13 cellular contexts compared by ENCODE assay signal in the genomic region with DNA sequence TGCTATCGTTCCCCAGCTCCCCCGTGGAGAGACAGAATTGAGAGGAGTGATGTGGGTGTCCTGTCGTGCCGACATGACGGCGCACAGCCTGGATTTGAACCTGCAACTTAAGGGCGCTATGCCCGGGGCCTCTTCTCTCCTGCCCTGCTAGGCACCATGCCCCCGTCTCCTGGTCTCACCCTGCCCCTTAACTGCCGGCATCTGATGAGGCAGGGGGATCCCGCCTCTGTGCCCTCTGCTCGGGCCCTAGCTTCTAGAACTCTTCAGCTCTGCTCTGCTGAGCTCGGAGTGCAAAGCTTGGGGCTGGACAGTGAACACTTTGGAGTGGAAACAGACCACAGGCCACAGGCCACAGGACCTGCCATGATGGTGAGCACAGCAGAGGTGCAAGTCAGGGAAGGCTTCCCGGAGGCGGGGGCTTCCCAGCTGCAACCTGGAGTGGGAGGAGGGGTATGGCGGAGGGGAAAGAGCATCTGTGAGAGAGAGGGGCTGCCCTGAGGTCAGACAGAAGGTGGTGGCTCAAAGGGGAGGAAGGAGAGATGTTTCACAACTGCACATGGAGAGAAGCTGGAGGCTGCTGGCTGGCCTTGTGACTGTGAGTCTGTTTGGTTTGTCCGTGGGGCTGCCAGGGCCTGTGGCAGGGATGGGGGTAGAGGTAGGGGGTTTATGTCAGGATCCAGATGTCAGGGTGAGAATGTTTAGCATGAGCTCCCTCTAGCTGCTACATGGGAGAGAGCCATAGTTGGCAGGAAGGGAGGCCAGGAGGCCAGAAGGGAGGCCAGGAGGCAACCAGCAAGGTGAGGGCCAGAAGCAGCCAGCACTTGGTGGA.
DNase-seq lines count a peak whose midpoint lies in the region; TF ChIP-seq lines count a peak whose summit lies in the region.
"Had no signal": no experiment of that assay in that cellular context is flagged by ENCODE, and none has a peak within 500 bp of the region (broad histone marks: within the 10 kb centered on the region; RNA-seq: fewer than 3 reads in every experiment).

No MANE protein-coding gene starts in this region.

- DNase-seq in ACHN (peak; percentile 39), fibroblast of the aortic adventitia (ENCODE audit: low read depth) (peak; percentile 20), Ammon's horn (ENCODE audit: low spot score) (no peak), AG20443 (ENCODE audit: low spot score) (no peak)
- DNase-seq in activated CD4-positive, alpha-beta T cell treated with anti-CD3 and anti-CD28 coated beads, Interleukin-2, amount 50 U/mL, for 4 hours = no peak
- no peak for DNase-seq in activated CD4-positive, alpha-beta T cell treated with anti-CD3 and anti-CD28 coated beads for 48 hours
- DNase-seq: activated CD4-positive, alpha-beta T cell treated with anti-CD3 and anti-CD28 coated beads, Interleukin-2, amount 50 U/mL, for 1 hour; cerebellar nuclear complex; immature natural killer cell; NCI-H510A had no signal

- H3K4me3 ChIP-seq in OCI-LY3 (ENCODE audit: low read length) (no peak overlapping the region), fibroblast of the aortic adventitia (ENCODE audit: low read depth, low read length) (no peak overlapping the region)

- no peak overlapping the region for H3K4me2 ChIP-seq in OCI-LY3 (ENCODE audit: low read length)

- H4K20me1 ChIP-seq in OCI-LY3 (ENCODE audit: insufficient read depth, low read length) = peaks cover 56% of the 10 kb centered on the region

- no peak overlapping the region for H3K27ac ChIP-seq in OCI-LY3 (ENCODE audit: low read length)
- H3K27ac ChIP-seq: parathyroid adenoma had no signal

- no peaks in the 10 kb centered on the region for H3K36me3 ChIP-seq in OCI-LY3 (replicated peaks; ENCODE audit: low read depth, low read length)

- no peak overlapping the region for H2AFZ ChIP-seq in OCI-LY3 (ENCODE audit: low read depth, low read length)
- H2AFZ ChIP-seq: parathyroid adenoma had no signal

- H3K79me2 ChIP-seq in OCI-LY3 (ENCODE audit: low read length) = peaks cover 73% of the 10 kb centered on the region

- TF ChIP-seq CTCF in GM12873 (IDR thresholded peaks at IDR 0.05; ENCODE audit: insufficient read depth, low read depth, low read length, missing control alignments) = peak; percentile 42
- peak; percentile 35 for TF ChIP-seq CTCF in OCI-LY3 (IDR thresholded peaks at IDR 0.05; ENCODE audit: low read depth, low read length)
- peak; percentile 17 for TF ChIP-seq CTCF in fibroblast of the aortic adventitia (IDR thresholded peaks at IDR 0.05; ENCODE audit: insufficient read depth, low read length)

- in situ Hi-C loops in ACHN (cut with HindIII; ENCODE audit: low pct_ligation_motif_present, low pct_unique_long_range_greater_than_20kb, low sequenced_read_pairs) = no loop called here

- no peaks in the 10 kb centered on the region; the same call in 1 of the 2 replicates for H3K4me1 ChIP-seq in OCI-LY3 (ENCODE audit: low read length)
- H3K4me1 ChIP-seq: parathyroid adenoma had no signal

- H3K27me3 ChIP-seq in OCI-LY3 (ENCODE audit: low read depth, low read length) = no peaks in the 10 kb centered on the region

- H3K9ac ChIP-seq in OCI-LY3 (ENCODE audit: low read length) = no peak overlapping the region
- H3K9ac ChIP-seq: parathyroid adenoma had no signal

- H3K9me3 ChIP-seq in OCI-LY3 (ENCODE audit: insufficient read depth, low read length) = no peaks in the 10 kb centered on the region

Comparison
In these comparisons a context has a peak if more than half of its experiments do, and no peak if none do; other contexts are left out.
1. DNase-seq: peak in ACHN (single experiment) and fibroblast of the aortic adventitia (single experiment); none in Ammon's horn (single experiment), activated CD4-positive, alpha-beta T cell treated with anti-CD3 and anti-CD28 coated beads, Interleukin-2, amount 50 U/mL, for 4 hours (0 of 2), activated CD4-positive, alpha-beta T cell treated with anti-CD3 and anti-CD28 coated beads for 48 hours (single experiment) and AG20443 (single experiment).
2. Peak in every context shown above with its lines, with median percentiles within 50 percentile points of each other: CTCF ChIP-seq.